In the genomic region with DNA sequence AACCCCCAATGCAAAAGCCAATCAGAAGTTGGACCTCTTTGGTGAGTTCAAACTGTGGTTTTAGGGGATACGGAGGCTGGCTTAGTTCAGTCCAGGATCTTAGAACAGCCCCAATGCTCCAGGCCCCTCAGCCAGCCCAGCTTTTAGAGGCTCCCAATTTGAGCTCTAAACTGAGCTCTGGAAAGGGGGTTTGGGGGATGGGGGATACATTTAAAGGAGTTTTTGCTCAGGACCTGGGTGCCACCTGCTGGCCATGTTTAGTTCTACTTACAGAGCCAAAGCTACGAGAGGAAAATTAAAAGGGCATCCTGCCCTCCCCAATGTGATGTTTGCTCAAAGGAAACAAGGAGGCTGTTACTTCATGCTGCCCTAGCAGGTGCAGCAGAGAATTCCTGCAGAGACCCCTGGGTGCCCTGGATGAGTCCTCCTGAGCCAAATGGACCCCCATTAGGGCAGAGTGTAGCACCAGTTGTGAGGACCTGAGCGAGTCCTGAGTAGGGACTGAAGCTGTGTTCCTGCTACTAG, we compare ENCODE assay signal across 8 cellular contexts. TPM values are rescaled to one million over a fixed set of nuclear protein-coding genes. Genes with fewer than 3 reads are reported as not detected.
A peak's percentile ranks its signal among the peaks of the same experiment; 100 is the strongest.
DNase-seq lines count a peak whose midpoint lies in the region; ATAC-seq, FAIRE-seq and TF ChIP-seq lines count a peak whose summit lies in the region.

No MANE protein-coding gene starts in this region.

- DNase-seq in DMS153 (lab: John Stamatoyannopoulos, UW) (peak; percentile 11), KBM-7 (peak; percentile 79), RCC 7860 (ENCODE audit: low spot score) (peak; percentile 36), head of caudate nucleus (peak in 41 of 42 donors; percentile 25 to 86 (median 65)), prostate gland (ENCODE audit: low spot score) (peak; percentile 25)
- DNase-seq in activated naive CD4-positive, alpha-beta T cell treated with anti-CD3 and anti-CD28 coated beads, Interleukin-2, amount 50 U/mL, for 16 hours, result peak; percentile 52
- DNase-seq in activated CD4-positive, CD25-positive, alpha-beta regulatory T cell treated with anti-CD3 and anti-CD28 coated beads, Interleukin-2, amount 50 U/mL, for 72 hours, result no peak

- H3K36me3 ChIP-seq in prostate gland, result no peaks in the 10 kb centered on the region

- 67% methylated on average over 3 of the region's 3 CpGs for WGBS in prostate gland

- no peaks in the 10 kb centered on the region for H3K9me3 ChIP-seq in prostate gland

- in situ Hi-C loops in KBM-7 (cut with MboI; ENCODE audit: low pct_unique_long_range_greater_than_20kb, low sequenced_read_pairs), result loop anchor here (10.0 kb wide), 1 partner anchor 52 kb away; no protein-coding TSS in a partner anchor

- H3K4me1 ChIP-seq in prostate gland (replicated peaks), result no peaks in the 10 kb centered on the region

- H3K4me3 ChIP-seq in prostate gland, result no peak overlapping the region

- no peak for TF ChIP-seq POLR2A in prostate gland (IDR thresholded peaks at IDR 0.05)

- TF ChIP-seq CTCF in prostate gland (IDR thresholded peaks at IDR 0.05), result peak; percentile 57 to 77 (median 72)

- intact Hi-C loops in head of caudate nucleus (cut with DNase I), result loop anchor here (2.0 kb wide), 1 partner anchor 56 kb away; no protein-coding TSS in a partner anchor
- intact Hi-C loops in prostate gland (cut with DNase I), result loop anchor here (2.0 to 5.0 kb wide), 2 partner anchors 56 to 170 kb away; a partner anchor contains a TSS

- H3K27ac ChIP-seq in prostate gland, result no peak overlapping the region

- FAIRE-seq in RCC 7860 (lab: Jason Lieb, UNC), result peak; percentile 22

- H3K27me3 ChIP-seq in prostate gland (replicated peaks; ENCODE audit: insufficient read depth), result no peaks in the 10 kb centered on the region

- ATAC-seq in HG03460 (IDR thresholded peaks at IDR 0.05; ENCODE audit: unreplicated experiment), result no peak

RNA-seq across cellular contexts. Expression of a gene that starts 15.9 kb away (rescaled TPM):
- total RNA-seq in prostate gland, result 10 to 100 TPM; 44.5 to 75.9 TPM

RNA-seq across cellular contexts. Expression of a gene that starts 34.6 kb away (rescaled TPM):
- 10 to 100 TPM; 31.9 to 87.1 TPM for total RNA-seq in prostate gland

RNA-seq across cellular contexts. Expression of a gene that starts 46.4 kb away (rescaled TPM):
- 10 to 100 TPM; 12.0 to 28.9 TPM for total RNA-seq in prostate gland

RNA-seq across cellular contexts. Expression of a gene that starts 54.6 kb away (rescaled TPM):
- total RNA-seq in prostate gland, result 100 to 1,000 TPM; 246 to 317 TPM
